ENCODE assay signal across 17 cellular contexts in the genomic region with DNA sequence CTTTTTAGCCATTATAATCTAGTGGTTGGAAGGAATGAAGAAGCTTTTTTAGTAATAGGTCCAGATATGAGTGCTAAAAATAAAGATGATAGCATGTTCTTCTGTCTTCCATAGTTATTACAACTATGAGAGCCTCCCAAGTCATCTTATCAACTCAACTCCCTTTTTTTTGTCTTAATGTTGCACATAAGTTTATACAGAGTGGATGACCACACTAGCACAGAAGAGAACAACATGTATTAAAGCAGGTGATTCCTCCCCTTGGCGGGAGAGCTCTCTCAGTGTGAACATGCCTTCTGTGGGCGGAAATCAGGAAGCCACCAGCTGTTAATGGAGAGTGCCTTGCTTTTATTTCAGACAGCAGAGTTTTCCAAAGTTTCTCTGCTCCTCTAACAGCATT.
"Had no signal": no experiment of that assay in that cellular context is flagged by ENCODE, and none has a peak within 500 bp of the region (broad histone marks: within the 10 kb centered on the region; RNA-seq: fewer than 3 reads in every experiment).

No MANE protein-coding gene starts in this region.

- ATAC-seq: activated CD4-positive, alpha-beta T cell treated with anti-CD3 and anti-CD28 coated beads for 36 hours; activated CD8-positive, alpha-beta T cell treated with anti-CD3 and anti-CD28 coated beads for 36 hours; body of pancreas; lower lobe of right lung; pancreas; stimulated activated naive CD8-positive, alpha-beta T cell treated with anti-CD3 and anti-CD28 coated beads, Interleukin-15, amount 100 ng/mL, for 72 hours; upper lobe of right lung had no signal

- DNase-seq: activated CD4-positive, alpha-beta T cell treated with anti-CD3 and anti-CD28 coated beads for 36 hours; activated CD8-positive, alpha-beta T cell treated with anti-CD3 and anti-CD28 coated beads for 36 hours; activated effector memory CD4-positive, alpha-beta T cell treated with anti-CD3 and anti-CD28 coated beads, Interleukin-2, amount 50 U/mL, for 16 hours; activated T-cell treated with anti-CD3 and anti-CD28 coated beads, Interleukin-2, amount 50 U/mL, for 48 hours; amniotic stem cell; body of pancreas; central memory CD4-positive, alpha-beta T cell; effector CD4-positive, alpha-beta T cell; foreskin fibroblast; immature natural killer cell; lower lobe of right lung; pancreas; sigmoid colon; stimulated activated CD4-positive, alpha-beta T cell treated with anti-CD3 and anti-CD28 coated beads, Interleukin-1b, Interleukin-23, amount 100 ng/mL, for 48 hours; stimulated activated naive CD8-positive, alpha-beta T cell treated with anti-CD3 and anti-CD28 coated beads, Interleukin-15, amount 100 ng/mL, for 72 hours; T-helper 1 cell; upper lobe of right lung had no signal
